Comparison of ENCODE assay signal across 1 cellular context in the genomic region with DNA sequence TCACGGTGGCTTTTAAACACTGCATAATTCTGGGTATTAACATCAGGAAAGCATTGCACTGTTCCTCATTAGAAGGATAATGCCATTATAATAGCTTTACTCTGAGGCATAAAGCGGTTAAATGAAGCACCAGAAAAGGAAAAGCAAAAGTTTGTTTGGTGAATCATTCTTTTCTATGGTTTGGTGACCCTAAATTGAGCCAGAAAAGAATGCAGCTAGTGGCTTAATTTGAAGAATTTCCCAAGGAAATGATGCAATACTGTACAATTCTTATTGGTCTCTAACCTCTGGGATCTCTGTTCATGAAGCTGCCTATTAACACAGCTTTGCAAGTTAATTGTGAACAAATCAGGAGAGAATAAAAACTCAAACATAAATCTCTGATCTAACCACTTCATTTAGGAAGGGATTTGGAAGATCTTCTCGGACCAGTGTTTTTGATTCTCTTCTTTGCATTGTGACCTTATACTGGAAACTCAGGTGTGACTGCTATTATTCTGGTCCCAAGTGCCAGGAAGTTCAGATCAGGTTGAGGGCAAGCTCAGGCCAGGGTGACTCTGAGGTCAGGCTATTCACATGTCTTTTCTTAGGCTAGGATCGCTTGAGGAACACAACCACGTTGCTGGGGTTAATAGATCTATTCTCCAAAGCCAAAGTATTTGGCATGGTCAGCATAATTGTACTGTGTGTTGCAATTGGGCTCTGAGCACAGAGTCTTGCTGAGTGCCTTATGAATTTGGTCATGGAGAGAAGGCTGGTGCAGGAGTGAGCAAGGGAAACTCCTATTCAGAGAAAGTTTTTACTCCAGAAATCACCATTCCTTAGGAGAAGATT.
TF ChIP-seq lines count a peak whose summit lies in the region.

No MANE protein-coding gene starts in this region.

TF ChIP-seq in H1, 55 proteins besides CTCF, POLR2A, EP300 and RAD21 (continued from another document):
- no peak for TF ChIP-seq JUND (IDR thresholded peaks at IDR 0.05; ENCODE audit: low read length)
TF ChIP-seq in H1: peak in this region for 3.
